In the genomic region with DNA sequence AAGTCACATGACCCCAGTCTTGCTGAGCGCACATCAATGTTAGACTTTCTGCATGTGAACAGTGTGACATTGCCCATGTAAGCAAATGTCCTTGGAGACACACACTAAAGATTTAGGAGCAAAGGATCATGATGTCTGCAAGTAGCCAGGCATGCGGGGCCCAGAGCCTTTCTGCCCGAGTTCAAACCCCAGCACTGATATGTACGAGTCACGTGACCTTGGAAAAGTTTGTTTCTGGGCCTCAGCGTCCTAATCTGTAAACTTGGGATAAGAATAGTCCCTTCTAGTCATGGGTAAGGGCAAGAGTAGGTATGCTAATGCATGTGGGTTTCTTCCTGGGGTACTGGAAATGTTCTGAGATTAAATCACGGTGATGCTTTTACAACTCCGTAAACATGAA, we compare ENCODE assay signal across 23 cellular contexts. TPM values are rescaled to one million over a fixed set of nuclear protein-coding genes. Genes with fewer than 3 reads are reported as not detected.
"Had no signal": no experiment of that assay in that cellular context is flagged by ENCODE, and none has a peak within 500 bp of the region (broad histone marks: within the 10 kb centered on the region; RNA-seq: fewer than 3 reads in every experiment).

No MANE protein-coding gene starts in this region.

- H3K36me3 ChIP-seq: breast epithelium, Peyer's patch, SJCRH30 had no signal

- H3K4me3 ChIP-seq: breast epithelium, Peyer's patch, SJCRH30 had no signal

- DNase-seq: activated CD4-positive, alpha-beta T cell treated with anti-CD3 and anti-CD28 coated beads for 48 hours; activated CD4-positive, alpha-beta T cell treated with anti-CD3 and anti-CD28 coated beads, Interleukin-2, amount 50 U/mL, for 4 hours; activated CD4-positive, CD25-positive, alpha-beta regulatory T cell treated with anti-CD3 and anti-CD28 coated beads, Interleukin-2, amount 50 U/mL, for 72 hours; activated CD8-positive, alpha-beta memory T cell treated with anti-CD3 and anti-CD28 coated beads, Interleukin-2, amount 50 U/mL, for 48 hours; activated CD8-positive, alpha-beta T cell treated with anti-CD3 and anti-CD28 coated beads, Interleukin-2, amount 10 ng/mL, durations not matched to agents 7 days and 5 days; activated effector memory CD4-positive, alpha-beta T cell treated with Interleukin-2 at 50 U/mL for 16 hours; activated naive CD4-positive, alpha-beta T cell; activated T-cell treated with anti-CD3 and anti-CD28 coated beads, Interleukin-2, amount 50 U/mL, for 1 hour; aorta; caudate nucleus; NCI-H1048; NCI-H146; NCI-H187 treated with DMSO at 0.1 percent for 48 hours; NCI-H2081 treated with DMSO at 0.1 percent for 48 hours; NCI-H446; NCI-H524; Peyer's patch; Right ventricle myocardium superior; SJCRH30 had no signal

- H3K9me3 ChIP-seq: breast epithelium, Peyer's patch, SJCRH30 had no signal

- H3K27ac ChIP-seq: breast epithelium, Peyer's patch, RWPE1, SJCRH30 had no signal

- H3K4me1 ChIP-seq: breast epithelium, Peyer's patch, SJCRH30 had no signal

- ATAC-seq: activated CD8-positive, alpha-beta T cell treated with anti-CD3 and anti-CD28 coated beads, Interleukin-2, amount 10 ng/mL, durations not matched to agents 7 days and 5 days had no signal

- H3K27me3 ChIP-seq: breast epithelium, Peyer's patch, SJCRH30 had no signal

RNA-seq across cellular contexts. Expression of a gene that starts 16.8 kb away (rescaled TPM):
- total RNA-seq: activated CD8-positive, alpha-beta T cell treated with anti-CD3 and anti-CD28 coated beads, Interleukin-2, amount 10 ng/mL, durations not matched to agents 7 days and 5 days; activated T-helper 1 cell treated with anti-CD3 and anti-CD28 coated beads, Interleukin-12 subunit alpha, Interleukin-12 subunit beta, Interleukin-2, Interleukin-4 antibody, amounts not matched to agents 30 ng/mL and 10 ng/mL and 1 ng/mL, durations not matched to agents 14 hours and 24 hours and 36 hours; M059J; Peyer's patch; Right ventricle myocardium superior; SJCRH30 had no signal

RNA-seq across cellular contexts. Expression of a gene that starts 35.6 kb away (rescaled TPM):
- total RNA-seq: activated CD8-positive, alpha-beta T cell treated with anti-CD3 and anti-CD28 coated beads, Interleukin-2, amount 10 ng/mL, durations not matched to agents 7 days and 5 days; activated T-helper 1 cell treated with anti-CD3 and anti-CD28 coated beads, Interleukin-12 subunit alpha, Interleukin-12 subunit beta, Interleukin-2, Interleukin-4 antibody, amounts not matched to agents 30 ng/mL and 10 ng/mL and 1 ng/mL, durations not matched to agents 14 hours and 24 hours and 36 hours; M059J; Peyer's patch; SJCRH30 had no signal

RNA-seq across cellular contexts. Expression of a gene that starts 54.5 kb away (rescaled TPM):
- total RNA-seq: activated CD8-positive, alpha-beta T cell treated with anti-CD3 and anti-CD28 coated beads, Interleukin-2, amount 10 ng/mL, durations not matched to agents 7 days and 5 days; activated T-helper 1 cell treated with anti-CD3 and anti-CD28 coated beads, Interleukin-12 subunit alpha, Interleukin-12 subunit beta, Interleukin-2, Interleukin-4 antibody, amounts not matched to agents 30 ng/mL and 10 ng/mL and 1 ng/mL, durations not matched to agents 14 hours and 24 hours and 36 hours; M059J; Peyer's patch; Right ventricle myocardium superior; SJCRH30 had no signal
